In the genomic region with DNA sequence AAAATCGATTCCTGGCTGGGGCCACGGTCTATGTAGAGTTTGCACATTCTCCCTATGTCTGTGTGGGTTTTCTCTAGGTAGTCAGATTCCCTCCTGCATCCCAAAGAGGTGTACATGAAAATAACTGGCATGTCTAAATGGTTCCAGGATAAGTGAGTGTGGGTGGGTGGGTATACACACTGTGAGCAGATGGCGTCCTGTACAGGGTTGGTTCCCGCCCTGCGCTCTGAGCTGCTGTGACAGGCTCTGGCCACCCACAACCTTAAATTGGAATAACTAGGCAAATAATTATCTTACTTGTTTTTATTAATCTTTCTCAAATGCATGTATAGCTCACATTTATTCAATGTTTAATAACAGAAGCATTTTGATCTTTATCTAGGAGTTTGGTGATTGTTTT, we compare ENCODE assay signal across 14 cellular contexts. TPM values are rescaled to one million over a fixed set of nuclear protein-coding genes. Genes with fewer than 3 reads are reported as not detected.
DNase-seq lines count a peak whose midpoint lies in the region; ATAC-seq and TF ChIP-seq lines count a peak whose summit lies in the region.
"Had no signal": no experiment of that assay in that cellular context is flagged by ENCODE, and none has a peak within 500 bp of the region (broad histone marks: within the 10 kb centered on the region; RNA-seq: fewer than 3 reads in every experiment).

No MANE protein-coding gene starts in this region.

- intact Hi-C loops in uterus (cut with DNase I; ENCODE audit: low total_unique reads): no loop called here

- ATAC-seq in HG03565 (IDR thresholded peaks at IDR 0.05; ENCODE audit: unreplicated experiment): no peak
- ATAC-seq: HepG2 had no signal

- no peak overlapping the region for H3K4me3 ChIP-seq in uterus

- no peaks in the 10 kb centered on the region for H3K9me3 ChIP-seq in uterus
- H3K9me3 ChIP-seq: Caco-2 had no signal

- H3K27me3 ChIP-seq in uterus: no peaks in the 10 kb centered on the region

- no peak for TF ChIP-seq POLR2A in uterus (IDR thresholded peaks at IDR 0.05)

- no peaks in the 10 kb centered on the region for H3K36me3 ChIP-seq in uterus

- DNase-seq in DMS 273 (lab: John Stamatoyannopoulos, UW; ENCODE audit: unreplicated experiment) (peak; percentile 87), NCI-H1694 (lab: John Stamatoyannopoulos, UW) (peak; percentile 69), NCI-H69 (lab: John Stamatoyannopoulos, UW) (peak; percentile 51), uterus (no peak), hippocampal formation (lab: John Stamatoyannopoulos, UW) (no peak)
- DNase-seq: ACHN; Caco-2; CD4-positive, alpha-beta T cell; DMS79 treated with DMSO at 0.1 percent for 48 hours; GF-D8; H9 had no signal

- no peaks in the 10 kb centered on the region for H3K4me1 ChIP-seq in uterus
- H3K4me1 ChIP-seq: Caco-2 had no signal

- no peak overlapping the region for H3K27ac ChIP-seq in uterus
- H3K27ac ChIP-seq: C4-2B had no signal

- no peak for TF ChIP-seq CTCF in uterus (IDR thresholded peaks at IDR 0.05)

RNA-seq across cellular contexts. Expression of gene THOC1, which starts 16.3 kb away (rescaled TPM):
- total RNA-seq in uterus: 100 to 1,000 TPM in 2 of 4 donors, 10 to 100 TPM in 2; 58.2 to 245 (median 98.6) TPM

Comparison
In these comparisons a context has a peak if more than half of its experiments do, and no peak if none do; other contexts are left out.
1. DNase-seq: peak in DMS 273 (single experiment), NCI-H1694 (single experiment) and NCI-H69 (single experiment); none in uterus (0 of 2) and hippocampal formation (0 of 2).